Comparison of ENCODE assay signal across 12 cellular contexts in the genomic region with DNA sequence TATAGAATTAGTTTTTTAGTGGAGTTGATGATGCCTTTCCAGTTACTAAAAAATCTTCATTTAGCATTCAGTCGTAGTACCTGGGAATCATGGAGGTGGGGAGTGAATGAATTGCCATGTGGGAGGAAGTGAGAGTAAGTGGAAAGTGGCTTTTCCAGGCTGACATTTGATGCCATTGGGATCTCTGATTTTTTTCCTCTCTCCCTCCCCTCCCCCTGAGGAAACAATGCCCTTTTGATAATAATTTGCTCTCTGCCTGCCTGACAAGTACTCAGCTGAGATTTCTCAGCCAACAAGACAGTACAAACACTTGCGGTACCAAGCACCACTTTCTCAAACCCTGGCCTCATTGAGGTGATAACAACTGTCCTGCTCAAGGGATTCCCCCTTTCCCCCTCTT. TPM values are rescaled to one million over a fixed set of nuclear protein-coding genes. Genes with fewer than 3 reads are reported as not detected.
DNase-seq lines count a peak whose midpoint lies in the region; FAIRE-seq and TF ChIP-seq lines count a peak whose summit lies in the region.
"Had no signal": no experiment of that assay in that cellular context is flagged by ENCODE, and none has a peak within 500 bp of the region (broad histone marks: within the 10 kb centered on the region; RNA-seq: fewer than 3 reads in every experiment).

No MANE protein-coding gene starts in this region.

- DNase-seq in activated naive CD4-positive, alpha-beta T cell treated with anti-CD3 and anti-CD28 coated beads, Interleukin-2, amount 10 ng/mL, durations not matched to agents 7 days and 5 days, result no peak
- no peak for DNase-seq in activated naive CD4-positive, alpha-beta T cell treated with anti-CD3 and anti-CD28 coated beads, Interleukin-2, amount 50 U/mL, for 16 hours
- DNase-seq in head of caudate nucleus (peak in 24 of 42 donors; percentile 3 to 80 (median 40)), GM20000 (ENCODE audit: low spot score) (no peak), small intestine (no peak), tibial nerve (ENCODE audit: low spot score in 2 of 2) (no peak)
- DNase-seq: MV-4-11, right cardiac atrium, uterus had no signal

- no peak overlapping the region for H3K4me3 ChIP-seq in small intestine (ENCODE audit: low read depth in 1 of 2, low read length in 2 of 2)
- peak overlapping the region in 1 of 4 donors; percentile 88 for H3K4me3 ChIP-seq in tibial nerve
- H3K4me3 ChIP-seq: uterus had no signal

- H3K27me3 Mint-ChIP-seq in activated naive CD4-positive, alpha-beta T cell treated with anti-CD3 and anti-CD28 coated beads, Interleukin-2, amount 10 ng/mL, durations not matched to agents 7 days and 5 days, result no peaks in the 10 kb centered on the region
- no peaks in the 10 kb centered on the region for H3K27me3 Mint-ChIP-seq in activated naive CD8-positive, alpha-beta T cell

- no peaks in the 10 kb centered on the region for H3K27me3 ChIP-seq in small intestine (ENCODE audit: control insufficient read depth in 2 of 2, insufficient read depth in 2 of 2, low read length in 2 of 2)
- no peaks in the 10 kb centered on the region for H3K27me3 ChIP-seq in tibial nerve
- H3K27me3 ChIP-seq: uterus had no signal

- H3K9me3 ChIP-seq in small intestine (ENCODE audit: control insufficient read depth, low read depth) (no peaks in the 10 kb centered on the region), tibial nerve (no peaks in the 10 kb centered on the region)
- H3K9me3 ChIP-seq: uterus had no signal

- H3K27ac ChIP-seq in temporal lobe (ENCODE audit: low read depth, low read length) (peak overlapping the region; percentile 92), small intestine (ENCODE audit: low read depth in 1 of 2, low read length in 1 of 2) (no peak overlapping the region), tibial nerve (peak overlapping the region in 1 of 4 donors; percentile 33)

- TF ChIP-seq EP300 in tibial nerve (IDR thresholded peaks at IDR 0.05), result no peak

- intact Hi-C loops in head of caudate nucleus (cut with DNase I), result no loop called here

- no peak overlapping the region for H3K27ac Mint-ChIP-seq in activated naive CD4-positive, alpha-beta T cell treated with anti-CD3 and anti-CD28 coated beads, Interleukin-2, amount 10 ng/mL, durations not matched to agents 7 days and 5 days
- H3K27ac Mint-ChIP-seq in activated naive CD8-positive, alpha-beta T cell, result peak overlapping the region; percentile 98

- H3K4me1 Mint-ChIP-seq in activated naive CD4-positive, alpha-beta T cell treated with anti-CD3 and anti-CD28 coated beads, Interleukin-2, amount 10 ng/mL, durations not matched to agents 7 days and 5 days, result peaks cover 69% of the 10 kb centered on the region
- peaks cover 67% of the 10 kb centered on the region for H3K4me1 Mint-ChIP-seq in activated naive CD8-positive, alpha-beta T cell (ENCODE audit: low read depth)

- TF ChIP-seq CTCF in GM20000 (IDR thresholded peaks at IDR 0.05; ENCODE audit: extremely low read depth, missing control alignments) (no peak), tibial nerve (IDR thresholded peaks at IDR 0.05) (no peak)

- peaks cover 4 to 5% of the 10 kb centered on the region in 2 donors for H3K36me3 ChIP-seq in small intestine (ENCODE audit: control insufficient read depth in 2 of 2, insufficient read depth in 2 of 2, low read length in 2 of 2)
- H3K36me3 ChIP-seq in tibial nerve, result peaks cover 0 to 37% (median 0%) of the 10 kb centered on the region in 3 donors
- H3K36me3 ChIP-seq: uterus had no signal

- H3K4me1 ChIP-seq in small intestine (ENCODE audit: control insufficient read depth in 2 of 2, insufficient read depth in 1 of 2, low read depth in 1 of 2, low read length in 1 of 2) (peaks cover 2 to 13% of the 10 kb centered on the region in 2 donors), tibial nerve (peaks cover 0 to 64% (median 17%) of the 10 kb centered on the region in 4 donors)

- CTCF ChIA-PET in activated naive CD4-positive, alpha-beta T cell treated with anti-CD3 and anti-CD28 coated beads, Interleukin-2, amount 10 ng/mL, durations not matched to agents 7 days and 5 days (lab: Charles Lee), result no interaction called here

- TF ChIP-seq POLR2A in tibial nerve (IDR thresholded peaks at IDR 0.05), result no peak

- no peak for FAIRE-seq in small intestine (lab: Jason Lieb, UNC)

- WGBS in small intestine, 3 donors, result 45 to 57% (median 53%) methylated on average over 2 of the region's 2 CpGs
- WGBS in tibial nerve, 2 donors, result 28 to 29% methylated on average over 2 of the region's 2 CpGs

- peak overlapping the region; percentile 98 for H3K4me3 Mint-ChIP-seq in activated naive CD4-positive, alpha-beta T cell treated with anti-CD3 and anti-CD28 coated beads, Interleukin-2, amount 10 ng/mL, durations not matched to agents 7 days and 5 days
- peak overlapping the region; percentile 96 for H3K4me3 Mint-ChIP-seq in activated naive CD8-positive, alpha-beta T cell

- peaks cover 37% of the 10 kb centered on the region for H3K36me3 Mint-ChIP-seq in activated naive CD4-positive, alpha-beta T cell treated with anti-CD3 and anti-CD28 coated beads, Interleukin-2, amount 10 ng/mL, durations not matched to agents 7 days and 5 days
- H3K36me3 Mint-ChIP-seq in activated naive CD8-positive, alpha-beta T cell, result peaks cover 23% of the 10 kb centered on the region

- no peaks in the 10 kb centered on the region for H3K9me3 Mint-ChIP-seq in activated naive CD4-positive, alpha-beta T cell treated with anti-CD3 and anti-CD28 coated beads, Interleukin-2, amount 10 ng/mL, durations not matched to agents 7 days and 5 days
- H3K9me3 Mint-ChIP-seq in activated naive CD8-positive, alpha-beta T cell (ENCODE audit: low read depth), result no peaks in the 10 kb centered on the region

RNA-seq across cellular contexts. Expression of gene UBE2Z, which starts 2.2 kb away (rescaled TPM):
- 38.4 TPM for total RNA-seq in temporal lobe
- 10 to 100 TPM; 39.1 to 45.5 (median 41.9) TPM for polyA plus RNA-seq in small intestine
- total RNA-seq in tibial nerve, result 10 to 100 TPM; 51.0 to 63.8 (median 56.8) TPM

RNA-seq across cellular contexts. Expression of gene ATP5MC1, which starts 17.8 kb away (rescaled TPM):
- 19.2 TPM for total RNA-seq in temporal lobe
- polyA plus RNA-seq in small intestine, result 100 to 1,000 TPM; 376 to 579 (median 500) TPM
- total RNA-seq in tibial nerve, result 100 to 1,000 TPM in 1 of 4 donors, 10 to 100 TPM in 3; 71.4 to 103 (median 89.7) TPM

RNA-seq across cellular contexts. Expression of gene SNF8, which starts 34.3 kb away (rescaled TPM):
- total RNA-seq in temporal lobe (32.0 TPM), tibial nerve (100 to 1,000 TPM in 1 of 4 donors, 10 to 100 TPM in 3; 36.9 to 107 (median 75.6) TPM)
- polyA plus RNA-seq in small intestine, result 100 to 1,000 TPM; 144 to 159 (median 159) TPM

RNA-seq across cellular contexts. Expression of gene GIP, which starts 58.0 kb away (rescaled TPM):
- total RNA-seq in temporal lobe (not detected), tibial nerve (not detected)
- polyA plus RNA-seq in small intestine, result 100 to 1,000 TPM in 1 of 3 donors, 10 to 100 TPM in 2; 40.0 to 167 (median 65.1) TPM
- total RNA-seq: esophagus mucosa, right cardiac atrium, uterus had no signal
- polyA plus RNA-seq: right cardiac atrium had no signal

Comparison
In these comparisons a context has a peak if more than half of its experiments do, and no peak if none do; other contexts are left out.
1. DNase-seq: peak in head of caudate nucleus (24 of 42); none in activated naive CD4-positive, alpha-beta T cell treated with anti-CD3 and anti-CD28 coated beads, Interleukin-2, amount 10 ng/mL, durations not matched to agents 7 days and 5 days (single experiment), activated naive CD4-positive, alpha-beta T cell treated with anti-CD3 and anti-CD28 coated beads, Interleukin-2, amount 50 U/mL, for 16 hours (single experiment), GM20000 (single experiment), small intestine (single experiment) and tibial nerve (0 of 2).